ENCODE assay signal across 1 cellular context in genomic region chr6:56758120-56758519, GRCh38.
TF ChIP-seq lines count a peak whose summit lies in the region.

No MANE protein-coding gene starts in this region.

TF ChIP-seq in IMR-90, 13 proteins besides CTCF, POLR2A, EP300 and RAD21 (continued from another document):
- TF ChIP-seq RCOR1 (IDR thresholded peaks at IDR 0.05; ENCODE audit: insufficient replicate concordance, low read length) = no peak
